ENCODE assay signal across 8 cellular contexts in genomic region chr13:102555914-102556553, GRCh38. TPM values are rescaled to one million over a fixed set of nuclear protein-coding genes. Genes with fewer than 3 reads are reported as not detected.
A peak's percentile ranks its signal among the peaks of the same experiment; 100 is the strongest.
DNase-seq lines count a peak whose midpoint lies in the region; ATAC-seq and TF ChIP-seq lines count a peak whose summit lies in the region.

No MANE protein-coding gene starts in this region.

- no peaks in the 10 kb centered on the region for H3K4me1 ChIP-seq in uterus

- peak; percentile 18 to 36 (median 32) for TF ChIP-seq CTCF in uterus (IDR thresholded peaks at IDR 0.05)

- no peaks in the 10 kb centered on the region for H3K36me3 ChIP-seq in uterus

- ATAC-seq in HG02885 (IDR thresholded peaks at IDR 0.05; ENCODE audit: poor library complexity, unreplicated experiment) = peak; percentile 83

- no peak for TF ChIP-seq POLR2A in uterus (IDR thresholded peaks at IDR 0.05)

- no peak overlapping the region for H3K4me3 ChIP-seq in uterus

- DNase-seq in AG08395 (ENCODE audit: low spot score) = peak; percentile 31
- DNase-seq in GM03348 (ENCODE audit: low spot score) = peak; percentile 32
- DNase-seq in NCI-H2171 (lab: John Stamatoyannopoulos, UW) = peak; percentile 42
- DNase-seq in amniotic epithelial cell (ENCODE audit: low read depth) = peak; percentile 51
- peak; percentile 80 for DNase-seq in inferior parietal cortex (ENCODE audit: extremely low spot score)
- no peak for DNase-seq in uterus
- DNase-seq in activated CD8-positive, alpha-beta memory T cell treated with anti-CD3 and anti-CD28 coated beads for 24 hours = no peak

- no peaks in the 10 kb centered on the region for H3K9me3 ChIP-seq in uterus

- H3K27ac ChIP-seq in uterus = no peak overlapping the region

- H3K27me3 ChIP-seq in uterus = no peaks in the 10 kb centered on the region

- intact Hi-C loops in uterus (cut with DNase I; ENCODE audit: low total_unique reads) = no loop called here

RNA-seq across cellular contexts. Expression of gene TPP2, which starts 40.8 kb away (rescaled TPM):
- 10 to 100 TPM; 42.1 to 83.5 (median 48.7) TPM for total RNA-seq in uterus

Comparison
In these comparisons a context has a peak if more than half of its experiments do, and no peak if none do; other contexts are left out.
1. DNase-seq: peak in AG08395 (single experiment), GM03348 (single experiment), NCI-H2171 (single experiment), amniotic epithelial cell (single experiment) and inferior parietal cortex (single experiment); none in uterus (0 of 2) and activated CD8-positive, alpha-beta memory T cell treated with anti-CD3 and anti-CD28 coated beads for 24 hours (single experiment).